Comparison of ENCODE assay signal across 1 cellular context in genomic region chr16:11309895-11310633, GRCh38.
TF ChIP-seq lines count a peak whose summit lies in the region.

No MANE protein-coding gene starts in this region.

TF ChIP-seq in HepG2, 621 proteins besides CTCF, POLR2A, EP300 and RAD21 (continued from another document and continues in another):
- TF ChIP-seq ZNF18 (CRISPR knock-in tag; IDR thresholded peaks at IDR 0.05; ENCODE audit: insufficient replicate concordance), result peak; percentile 100
- no peak for TF ChIP-seq ZSCAN31 (CRISPR knock-in tag; IDR thresholded peaks at IDR 0.05; ENCODE audit: low read depth)
- TF ChIP-seq ZNF367 (CRISPR knock-in tag; IDR thresholded peaks at IDR 0.05; ENCODE audit: borderline replicate concordance), result no peak
- TF ChIP-seq FUBP1 (CRISPR knock-in tag; IDR thresholded peaks at IDR 0.05; ENCODE audit: borderline replicate concordance), result 0 out of 2 replicates have a peak, but pooled peaks have one; percentile 90
- no peak for TF ChIP-seq ZNF513 (CRISPR knock-in tag; conservative IDR thresholded peaks at IDR 0.05)
- no peak for TF ChIP-seq ZNF709 (CRISPR knock-in tag; IDR thresholded peaks at IDR 0.05)
- no peak; the same call in 1 of the 2 replicates for TF ChIP-seq ZNF232 (CRISPR knock-in tag; IDR thresholded peaks at IDR 0.05; ENCODE audit: borderline replicate concordance)
- TF ChIP-seq MTF2 (CRISPR knock-in tag; IDR thresholded peaks at IDR 0.05; ENCODE audit: borderline replicate concordance), result no peak
- no peak for TF ChIP-seq DZIP1 (CRISPR knock-in tag; IDR thresholded peaks at IDR 0.05)
- TF ChIP-seq POLR2AphosphoS2 (IDR thresholded peaks at IDR 0.05; ENCODE audit: low read depth, low read length), result no peak
- no peak; the same call in 1 of the 2 replicates for TF ChIP-seq YEATS2 (CRISPR knock-in tag; IDR thresholded peaks at IDR 0.05; ENCODE audit: borderline replicate concordance)
- TF ChIP-seq GABPB1 (CRISPR knock-in tag; IDR thresholded peaks at IDR 0.05), result no peak
- no peak for TF ChIP-seq SIN3B (IDR thresholded peaks at IDR 0.05; ENCODE audit: low read length)
- no peak for TF ChIP-seq ZNF776 (CRISPR knock-in tag; IDR thresholded peaks at IDR 0.05)
- no peak for TF ChIP-seq RBFOX2 (IDR thresholded peaks at IDR 0.05; ENCODE audit: low read depth, low read length)
- TF ChIP-seq ZMYM2 (CRISPR knock-in tag; IDR thresholded peaks at IDR 0.05), result peak; percentile 99
- no peak for TF ChIP-seq ETS1 (CRISPR knock-in tag; IDR thresholded peaks at IDR 0.05)
- TF ChIP-seq ZNF546 (CRISPR knock-in tag; conservative IDR thresholded peaks at IDR 0.05), result peak; percentile 86; the same call in 1 of the 2 replicates
- TF ChIP-seq PBX2 (CRISPR knock-in tag; IDR thresholded peaks at IDR 0.05), result no peak
- TF ChIP-seq ZNF512 (CRISPR knock-in tag; IDR thresholded peaks at IDR 0.05), result no peak
- TF ChIP-seq NRL (CRISPR knock-in tag; IDR thresholded peaks at IDR 0.05; ENCODE audit: borderline replicate concordance), result peak; percentile 17; the same call in 1 of the 2 replicates
- TF ChIP-seq CEBPG (CRISPR knock-in tag; IDR thresholded peaks at IDR 0.05), result peak; percentile 63
- no peak for TF ChIP-seq ZSCAN30 (CRISPR knock-in tag; IDR thresholded peaks at IDR 0.05)
- no peak for TF ChIP-seq ZUFSP (CRISPR knock-in tag; IDR thresholded peaks at IDR 0.05; ENCODE audit: borderline replicate concordance)
- peak; percentile 58 for TF ChIP-seq TRIM24 (CRISPR knock-in tag; IDR thresholded peaks at IDR 0.05)
- no peak for TF ChIP-seq NFE2L1 (CRISPR knock-in tag; IDR thresholded peaks at IDR 0.05; ENCODE audit: borderline replicate concordance)
- TF ChIP-seq WIZ (CRISPR knock-in tag; IDR thresholded peaks at IDR 0.05), result peak; percentile 77
- TF ChIP-seq KLF15 (CRISPR knock-in tag; IDR thresholded peaks at IDR 0.05; ENCODE audit: borderline replicate concordance), result no peak
- peak; percentile 84 for TF ChIP-seq SP5 (CRISPR knock-in tag; IDR thresholded peaks at IDR 0.05; ENCODE audit: borderline replicate concordance, low read depth)
- TF ChIP-seq ZFP36L2 (CRISPR knock-in tag; IDR thresholded peaks at IDR 0.05), result no peak
- no peak for TF ChIP-seq ZNF777 (CRISPR knock-in tag; IDR thresholded peaks at IDR 0.05)
- TF ChIP-seq ZNF703 (CRISPR knock-in tag; IDR thresholded peaks at IDR 0.05; ENCODE audit: borderline replicate concordance), result no peak; the same call in 1 of the 2 replicates
- peak; percentile 72 for TF ChIP-seq BHLHE40 (IDR thresholded peaks at IDR 0.05; ENCODE audit: low read length)
- no peak for TF ChIP-seq HNRNPUL1 (IDR thresholded peaks at IDR 0.05; ENCODE audit: low read depth, low read length)
- no peak for TF ChIP-seq ZNF256 (CRISPR knock-in tag; conservative IDR thresholded peaks at IDR 0.05)
- no peak for TF ChIP-seq HMGA1 (CRISPR knock-in tag; conservative IDR thresholded peaks at IDR 0.05)
- no peak for TF ChIP-seq MAFG (CRISPR knock-in tag; IDR thresholded peaks at IDR 0.05)
- peak; percentile 61; the same call in 1 of the 2 replicates for TF ChIP-seq ZNF460 (CRISPR knock-in tag; IDR thresholded peaks at IDR 0.05; ENCODE audit: borderline replicate concordance)
- TF ChIP-seq ZNF446 (CRISPR knock-in tag; IDR thresholded peaks at IDR 0.05), result no peak
- peak; percentile 58; the same call in 1 of the 2 replicates for TF ChIP-seq ZHX1 (CRISPR knock-in tag; IDR thresholded peaks at IDR 0.05; ENCODE audit: low read depth)
- TF ChIP-seq HNRNPH1 (optimal IDR thresholded peaks at IDR 0.05; ENCODE audit: low read depth, low read length), result peak; percentile 20
- no peak for TF ChIP-seq ZNF251 (CRISPR knock-in tag; IDR thresholded peaks at IDR 0.05)
- no peak for TF ChIP-seq AGO1 (IDR thresholded peaks at IDR 0.05; ENCODE audit: low read depth, low read length, poor library complexity, severe bottlenecking)
- TF ChIP-seq HCFC1 (IDR thresholded peaks at IDR 0.05; ENCODE audit: low read depth, low read length), result no peak
- TF ChIP-seq KMT2B (CRISPR knock-in tag; IDR thresholded peaks at IDR 0.05), result peak; percentile 66; the same call in 1 of the 2 replicates
- no peak; the same call in 1 of the 2 replicates for TF ChIP-seq DMAP1 (CRISPR knock-in tag; IDR thresholded peaks at IDR 0.05)
- TF ChIP-seq ISX (CRISPR knock-in tag; conservative IDR thresholded peaks at IDR 0.05), result no peak
- peak; percentile 7; the same call in 1 of the 2 replicates for TF ChIP-seq ATF3 (CRISPR knock-in tag; IDR thresholded peaks at IDR 0.05)
- TF ChIP-seq SIX4 (CRISPR knock-in tag; IDR thresholded peaks at IDR 0.05), result no peak
- no peak for TF ChIP-seq CERS6 (CRISPR knock-in tag; IDR thresholded peaks at IDR 0.05)
